ENCODE assay signal across 8 cellular contexts in genomic region chr2:216023055-216023648, GRCh38. TPM values are rescaled to one million over a fixed set of nuclear protein-coding genes. Genes with fewer than 3 reads are reported as not detected.
DNase-seq lines count a peak whose midpoint lies in the region; FAIRE-seq and TF ChIP-seq lines count a peak whose summit lies in the region.

No MANE protein-coding gene starts in this region.

- no peak overlapping the region for H2AFZ ChIP-seq in MM.1S (ENCODE audit: low read length)

- no peaks in the 10 kb centered on the region for H3K36me3 Mint-ChIP-seq in HFFc6 (ENCODE audit: low read depth)

- FAIRE-seq in TTC549 (lab: Jason Lieb, UNC), result peak; percentile 84

- no peaks in the 10 kb centered on the region for H3K27me3 Mint-ChIP-seq in HFFc6 (ENCODE audit: insufficient read depth)

- no peak overlapping the region for H3K4me2 ChIP-seq in MM.1S (ENCODE audit: low read depth, low read length)

- CTCF ChIA-PET in AG04450 (lab: Charles Lee), result interaction anchor here (0.6 to 5.9 kb wide), 20 partner anchors 9 to 1063 kb away, joined by 3 to 59 read pairs (median 6); partner anchors contain the start of gene MREG

- H3K4me3 ChIP-seq in AG04450 (ENCODE audit: low read depth, low read length), result no peak overlapping the region
- H3K4me3 ChIP-seq in GM12865 (ENCODE audit: low read depth, low read length), result no peak overlapping the region
- H3K4me3 ChIP-seq in MM.1S (ENCODE audit: low read length), result no peak overlapping the region

- H3K9me3 ChIP-seq in AG04450 (ENCODE audit: control insufficient read depth, insufficient read depth, low read length) (no peaks in the 10 kb centered on the region), MM.1S (replicated peaks; ENCODE audit: insufficient read depth, low read length) (no peaks in the 10 kb centered on the region)

- no peaks in the 10 kb centered on the region for H3K36me3 ChIP-seq in MM.1S (replicated peaks; ENCODE audit: insufficient read depth, low read length)

- H3K27ac ChIP-seq in AG04450 (ENCODE audit: low read depth, low read length), result no peak overlapping the region
- H3K27ac ChIP-seq in MM.1S (ENCODE audit: low read length), result no peak overlapping the region

- no peaks in the 10 kb centered on the region for H3F3A ChIP-seq in MM.1S (ENCODE audit: insufficient read depth, low read length)

- no peaks in the 10 kb centered on the region for H3K27me3 ChIP-seq in AG04450 (ENCODE audit: control insufficient read depth, insufficient read depth, low read length)
- H3K27me3 ChIP-seq in MM.1S (replicated peaks; ENCODE audit: insufficient read depth, low read length), result no peaks in the 10 kb centered on the region

- peaks cover 6% of the 10 kb centered on the region; the same call in 1 of the 2 replicates for H3K4me1 Mint-ChIP-seq in HFFc6 (ENCODE audit: low read depth)

- TF ChIP-seq CTCF in AG04450 (IDR thresholded peaks at IDR 0.05; ENCODE audit: low read depth, low read length) (peak; percentile 80), GM12865 (IDR thresholded peaks at IDR 0.05; ENCODE audit: insufficient read depth, low read depth, low read length, missing control alignments) (peak; percentile 62), HFFc6 (IDR thresholded peaks at IDR 0.05) (peak; percentile 81), MM.1S (IDR thresholded peaks at IDR 0.05; ENCODE audit: low read length) (peak; percentile 71)

- no peaks in the 10 kb centered on the region for H4K20me1 ChIP-seq in MM.1S (ENCODE audit: insufficient read depth, low read length)

- no peak overlapping the region for H3K9ac ChIP-seq in MM.1S (ENCODE audit: low read length)

- DNase-seq in AG04450 (ENCODE audit: low read depth, low spot score), result no peak
- peak; percentile 75 for DNase-seq in GM12865 (ENCODE audit: low read depth)
- DNase-seq in HFFc6, result peak; percentile 23
- DNase-seq in MM.1S, result peak; percentile 64
- DNase-seq in dedifferentiated amniotic fluid mesenchymal stem cell (ENCODE audit: extremely low spot score), result peak; percentile 30
- DNase-seq in myocyte (ENCODE audit: low read depth), result peak; percentile 72
- no peak for DNase-seq in NCI-H128 (lab: John Stamatoyannopoulos, UW; ENCODE audit: unreplicated experiment)

- POLR2A ChIA-PET in AG04450 (lab: Yijun Ruan, JAX), result no interaction called here

- H3K4me1 ChIP-seq in MM.1S (ENCODE audit: low read length), result peaks cover 8% of the 10 kb centered on the region; the same call in 1 of the 2 replicates

- H3K4me3 Mint-ChIP-seq in HFFc6, result no peak overlapping the region

- no peaks in the 10 kb centered on the region for H3K9me2 ChIP-seq in MM.1S (replicated peaks; ENCODE audit: insufficient read depth, low read length)

- no peaks in the 10 kb centered on the region for H3K9me3 Mint-ChIP-seq in HFFc6

- H3K79me2 ChIP-seq in MM.1S (ENCODE audit: low read length), result no peaks in the 10 kb centered on the region

- H3K27ac Mint-ChIP-seq in HFFc6, result no peak overlapping the region

RNA-seq across cellular contexts. Expression of gene MREG, which starts 9.8 kb away (rescaled TPM):
- polyA plus RNA-seq in AG04450 (2011; rRNA removed), result 2.3 and 2.6 TPM in 2 replicates
- 2.0 and 2.2 TPM in 2 replicates for polyA minus RNA-seq in AG04450 (2011; rRNA and poly(A)+ RNA removed)
- 1 to 10 TPM; 2.0 to 3.5 (median 3.2) TPM for total RNA-seq in HFFc6 (2021; fragmentation: NEBNext Ultra II Directional; extraction: Animal tissue kit (Norgen Biotek cat#: 25700))
- 28.9 and 31.6 TPM in 2 replicates for total RNA-seq in myocyte
- 8.4 TPM for polyA plus RNA-seq in myocyte (2012)

RNA-seq across cellular contexts. Expression of gene PECR, which starts 58.5 kb away (rescaled TPM):
- 12.7 and 16.7 TPM in 2 replicates for polyA plus RNA-seq in AG04450 (2011; rRNA removed)
- 6.7 and 12.0 TPM in 2 replicates for polyA minus RNA-seq in AG04450 (2011; rRNA and poly(A)+ RNA removed)
- total RNA-seq in HFFc6 (2021; fragmentation: NEBNext Ultra II Directional; extraction: Animal tissue kit (Norgen Biotek cat#: 25700)), result 1 to 10 TPM; 4.9 to 7.5 (median 6.4) TPM
- total RNA-seq in myocyte, result 12.3 and 13.7 TPM in 2 replicates
- 11.1 TPM for polyA plus RNA-seq in myocyte (2012)

RNA-seq across cellular contexts. Expression of gene TMEM169, which starts 58.6 kb away (rescaled TPM):
- 0.16 and 0.35 TPM in 2 replicates for polyA plus RNA-seq in AG04450 (2011; rRNA removed)
- polyA minus RNA-seq in AG04450 (2011; rRNA and poly(A)+ RNA removed), result 0.30 and 0.41 TPM in 2 replicates
- under 1 TPM in 3 of 6 experiments, not detected in 3; 0.09 to 0.25 (median 0.13) TPM for total RNA-seq in HFFc6 (2021; fragmentation: NEBNext Ultra II Directional; extraction: Animal tissue kit (Norgen Biotek cat#: 25700))
- 13.8 and 19.4 TPM in 2 replicates for total RNA-seq in myocyte
- 11.9 TPM for polyA plus RNA-seq in myocyte (2012)

Comparison
In these comparisons a context has a peak if more than half of its experiments do, and no peak if none do; other contexts are left out.
1. DNase-seq: peak in GM12865 (single experiment), HFFc6 (single experiment), MM.1S (single experiment), dedifferentiated amniotic fluid mesenchymal stem cell (single experiment) and myocyte (single experiment); none in AG04450 (single experiment) and NCI-H128 (single experiment).
2. RNA of gene TMEM169, which starts 58.6 kb away (total RNA-seq): 13.8 to 19.4 TPM in myocyte; 0.09 to 0.25 TPM in HFFc6; every median in the first group is over 10 times any median in the second.
3. Peak in every context shown above with its lines, with median percentiles within 50 percentile points of each other: CTCF ChIP-seq.